In genomic region chr1:190975827-190976226, GRCh38 we compare ENCODE assay signal across 22 cellular contexts.
"Had no signal": no experiment of that assay in that cellular context is flagged by ENCODE, and none has a peak within 500 bp of the region (broad histone marks: within the 10 kb centered on the region; RNA-seq: fewer than 3 reads in every experiment).

No MANE protein-coding gene starts in this region.

- H3K9me3 ChIP-seq: esophagus muscularis mucosa, ovary, right lobe of liver, thoracic aorta, uterus had no signal

- H3K4me3 ChIP-seq: esophagus muscularis mucosa, heart right ventricle, ovary, right lobe of liver, thoracic aorta, uterus had no signal

- DNase-seq: activated CD4-positive, alpha-beta T cell treated with anti-CD3 and anti-CD28 coated beads for 36 hours; activated CD4-positive, CD25-positive, alpha-beta regulatory T cell; activated CD8-positive, alpha-beta memory T cell treated with anti-CD3 and anti-CD28 coated beads, Interleukin-2, amount 10 ng/mL, durations not matched to agents 7 days and 5 days; activated CD8-positive, alpha-beta T cell treated with anti-CD3 and anti-CD28 coated beads, Interleukin-2, amount 10 ng/mL, durations not matched to agents 7 days and 5 days; activated naive CD4-positive, alpha-beta T cell; activated T-cell treated with anti-CD3 and anti-CD28 coated beads, Interleukin-2, amount 50 U/mL, for 72 hours; anterior cingulate cortex; endodermal cell; foreskin melanocyte; heart right ventricle; midbrain; naive thymus-derived CD4-positive, alpha-beta T cell; ovary; right lobe of liver; stimulated activated CD4-positive, alpha-beta T cell treated with anti-CD3 and anti-CD28 coated beads, Interleukin-12 subunit alpha, Interleukin-12 subunit beta, amount 100 ng/mL, for 4 hours; stimulated activated CD4-positive, alpha-beta T cell treated with anti-CD3 and anti-CD28 coated beads, Interleukin-4, amount 100 ng/mL, for 1 hour; T-helper 9 cell; trophoblast cell; uterus had no signal

- ATAC-seq: activated CD4-positive, alpha-beta T cell treated with anti-CD3 and anti-CD28 coated beads for 36 hours; activated CD8-positive, alpha-beta memory T cell treated with anti-CD3 and anti-CD28 coated beads, Interleukin-2, amount 10 ng/mL, durations not matched to agents 7 days and 5 days; activated CD8-positive, alpha-beta T cell treated with anti-CD3 and anti-CD28 coated beads, Interleukin-2, amount 10 ng/mL, durations not matched to agents 7 days and 5 days; activated T-cell treated with anti-CD3 and anti-CD28 coated beads, Interleukin-2, amount 50 U/mL, for 72 hours; heart right ventricle; naive thymus-derived CD4-positive, alpha-beta T cell; right lobe of liver had no signal

- H3K4me1 ChIP-seq: esophagus muscularis mucosa, heart right ventricle, right lobe of liver, uterus had no signal

- H3K27me3 ChIP-seq: esophagus muscularis mucosa, heart right ventricle, ovary, right lobe of liver, uterus had no signal

- H3K36me3 ChIP-seq: esophagus muscularis mucosa, heart right ventricle, ovary, right lobe of liver, thoracic aorta had no signal

- FAIRE-seq: bronchial epithelial cell had no signal
